Comparison of ENCODE assay signal across 8 cellular contexts in genomic region chrX:154411981-154412340, GRCh38. TPM values are rescaled to one million over a fixed set of nuclear protein-coding genes. Genes with fewer than 3 reads are reported as not detected.
DNase-seq lines count a peak whose midpoint lies in the region; ATAC-seq and TF ChIP-seq lines count a peak whose summit lies in the region.

No MANE protein-coding gene starts in this region.

- H3K9me3 ChIP-seq in BLaER1 (peaks cover 11% of the 10 kb centered on the region), PC-3 (ENCODE audit: low read length) (no peaks in the 10 kb centered on the region), heart left ventricle (no peaks in the 10 kb centered on the region)

- H3K4me3 ChIP-seq in BLaER1 (peak overlapping the region; percentile 86), PC-3 (ENCODE audit: low read length) (peak overlapping the region; percentile 89), heart left ventricle (peak overlapping the region; percentile 51 to 97 (median 80))

- TF ChIP-seq CTCF in PC-3 (conservative IDR thresholded peaks at IDR 0.05; ENCODE audit: low read depth, low read length) = no peak
- no peak for TF ChIP-seq CTCF in heart left ventricle (IDR thresholded peaks at IDR 0.05)

- H3K36me3 Mint-ChIP-seq in activated naive CD8-positive, alpha-beta T cell = no peaks in the 10 kb centered on the region

- POLR2A ChIA-PET in PC-3 (lab: Charles Lee; ENCODE audit: unreplicated experiment) = interaction anchor here (0.6 to 1.0 kb wide), 2 partner anchors 13 to 38 kb away, joined by 3 to 18 read pairs; no protein-coding TSS in a partner anchor

- CTCF ChIA-PET in PC-3 (lab: Charles Lee) = interaction anchor here (0.5 to 1.0 kb wide), 2 partner anchors 39 to 129 kb away, joined by 3 to 4 read pairs; no protein-coding TSS in a partner anchor

- BruUV-seq in PC-3 (replicated peaks; lab: Mats Ljungman, UMichigan) = no TSS peak

- WGBS in heart left ventricle, 4 donors = 1 to 64% (median 19%) methylated on average over 17 to 29 of the region's 29 CpGs

- ATAC-seq in PC-3 = peak; percentile 54
- ATAC-seq in heart left ventricle = peak; percentile 64 to 81 (median 79)

- H3K9me2 ChIP-seq in PC-3 (replicated peaks; ENCODE audit: low read length) = no peaks in the 10 kb centered on the region

- peak overlapping the region; percentile 46 for H3K27ac Mint-ChIP-seq in activated naive CD8-positive, alpha-beta T cell

- H3K79me2 ChIP-seq in PC-3 (ENCODE audit: low read length) = peaks cover 24% of the 10 kb centered on the region

- H4K20me1 ChIP-seq in BLaER1 = no peaks in the 10 kb centered on the region
- no peaks in the 10 kb centered on the region for H4K20me1 ChIP-seq in PC-3 (ENCODE audit: low read length)

- intact Hi-C loops in PC-3 (cut with micrococcal nuclease) (no loop called here), heart left ventricle (cut with DNase I) (loop anchor here in 1 of 10 donors (2.0 kb wide), 1 partner anchor 25 kb away; the partner anchor contains the start of gene GDI1), posterior vena cava (cut with DNase I) (no loop called here)

- DNase-seq in HPDE6-E6E7 (ENCODE audit: extremely low spot score) = peak; percentile 72
- DNase-seq in PC-3 = peak; percentile 58
- peak; percentile 57 to 77 (median 71) for DNase-seq in heart left ventricle
- DNase-seq in posterior vena cava (ENCODE audit: low spot score) = peak; percentile 90
- no peak for DNase-seq in cortex of kidney (lab: John Stamatoyannopoulos, UW)

- H3K4me1 Mint-ChIP-seq in activated naive CD8-positive, alpha-beta T cell (ENCODE audit: low read depth) = peaks cover 5% of the 10 kb centered on the region

- H3F3A ChIP-seq in PC-3 (ENCODE audit: low read length, unreplicated experiment) = no peaks in the 10 kb centered on the region

- H2AFZ ChIP-seq in PC-3 (ENCODE audit: low read length) = peak overlapping the region; percentile 89

- H3K4me1 ChIP-seq in BLaER1 = peaks cover 28% of the 10 kb centered on the region
- H3K4me1 ChIP-seq in PC-3 (ENCODE audit: insufficient read depth, low read length) = peaks cover 26% of the 10 kb centered on the region
- H3K4me1 ChIP-seq in heart left ventricle = peaks cover 0 to 28% (median 8%) of the 10 kb centered on the region in 12 donors

- H3K9ac ChIP-seq in BLaER1 (peak overlapping the region; percentile 85), PC-3 (ENCODE audit: low read length) (peak overlapping the region; percentile 87)

- H3K27ac ChIP-seq in BLaER1 (peak overlapping the region; percentile 87), PC-3 (ENCODE audit: low read length) (peak overlapping the region; percentile 45), heart left ventricle (peak overlapping the region; percentile 92 to 99 (median 96))

- peak overlapping the region; percentile 84 for H3K4me2 ChIP-seq in BLaER1
- H3K4me2 ChIP-seq in PC-3 (ENCODE audit: low read length) = peak overlapping the region; percentile 94

- TF ChIP-seq POLR2A in GM19193 (IDR thresholded peaks at IDR 0.05; ENCODE audit: extremely low read depth, insufficient read depth, insufficient read length) (peak; percentile 28), heart left ventricle (IDR thresholded peaks at IDR 0.05) (peak in 1 of 2 donors; percentile 7)

- peaks cover 12% of the 10 kb centered on the region; the same call in 1 of the 2 replicates for H3K36me3 ChIP-seq in BLaER1
- H3K36me3 ChIP-seq in PC-3 (ENCODE audit: low read depth, low read length) = no peaks in the 10 kb centered on the region
- peaks cover 0 to 15% (median 5%) of the 10 kb centered on the region in 9 donors for H3K36me3 ChIP-seq in heart left ventricle

- H3K9me3 Mint-ChIP-seq in activated naive CD8-positive, alpha-beta T cell (ENCODE audit: low read depth) = no peaks in the 10 kb centered on the region

- H3K27me3 Mint-ChIP-seq in activated naive CD8-positive, alpha-beta T cell = no peaks in the 10 kb centered on the region

- peak overlapping the region; percentile 82 for H3K4me3 Mint-ChIP-seq in activated naive CD8-positive, alpha-beta T cell

- peaks cover 4% of the 10 kb centered on the region for H3K27me3 ChIP-seq in BLaER1
- H3K27me3 ChIP-seq in PC-3 (ENCODE audit: low read length) = no peaks in the 10 kb centered on the region
- no peaks in the 10 kb centered on the region for H3K27me3 ChIP-seq in heart left ventricle

RNA-seq across cellular contexts. Expression of gene TAFAZZIN, which starts 0.6 kb away (rescaled TPM):
- 39.4 and 41.5 TPM in 2 replicates for total RNA-seq in PC-3 (2014; rRNA removed)
- 10 to 100 TPM; 29.1 to 38.6 (median 34.5) TPM for total RNA-seq in heart left ventricle
- polyA plus RNA-seq in heart left ventricle = 10 to 100 TPM; 27.2 to 51.1 TPM
- 10 to 100 TPM; 25.3 to 28.1 TPM for total RNA-seq in posterior vena cava

RNA-seq across cellular contexts. Expression of gene DNASE1L1, which starts 2.9 kb away (rescaled TPM):
- total RNA-seq in PC-3 (2014; rRNA removed) (29.8 TPM in 2 replicates), heart left ventricle (100 to 1,000 TPM in 2 of 9 donors, 10 to 100 TPM in 7; 26.7 to 117 (median 43.8) TPM), posterior vena cava (10 to 100 TPM; 15.9 to 20.0 TPM)
- 10 to 100 TPM; 27.7 to 57.1 TPM for polyA plus RNA-seq in heart left ventricle

RNA-seq across cellular contexts. Expression of gene RPL10, which starts 13.8 kb away (rescaled TPM):
- 2,879 and 3,401 TPM in 2 replicates for total RNA-seq in PC-3 (2014; rRNA removed)
- 1,000 to 10,000 TPM; 1,381 to 3,072 (median 2,052) TPM for total RNA-seq in heart left ventricle
- 1,000 to 10,000 TPM; 2,362 to 5,995 TPM for polyA plus RNA-seq in heart left ventricle
- total RNA-seq in posterior vena cava = 1,000 to 10,000 TPM; 2,294 to 2,387 TPM

RNA-seq across cellular contexts. Expression of gene ATP6AP1, which starts 16.5 kb away (rescaled TPM):
- total RNA-seq in PC-3 (2014; rRNA removed) (68.7 and 94.0 TPM in 2 replicates), heart left ventricle (100 to 1,000 TPM in 2 of 9 donors, 10 to 100 TPM in 7; 67.7 to 127 (median 84.2) TPM), posterior vena cava (10 to 100 TPM; 43.8 to 59.9 TPM)
- polyA plus RNA-seq in heart left ventricle = 100 to 1,000 TPM in 1 of 2 donors, 10 to 100 TPM in 1; 33.8 to 111 TPM

RNA-seq across cellular contexts. Expression of gene GDI1, which starts 25.0 kb away (rescaled TPM):
- total RNA-seq in PC-3 (2014; rRNA removed) = 96.1 and 97.1 TPM in 2 replicates
- 100 to 1,000 TPM in 2 of 9 donors, 10 to 100 TPM in 7; 73.6 to 105 (median 92.2) TPM for total RNA-seq in heart left ventricle
- 100 to 1,000 TPM in 1 of 2 donors, 10 to 100 TPM in 1; 77.1 to 152 TPM for polyA plus RNA-seq in heart left ventricle
- total RNA-seq in posterior vena cava = 100 to 1,000 TPM; 106 to 108 TPM

Comparison
In these comparisons a context has a peak if more than half of its experiments do, and no peak if none do; other contexts are left out.
1. H3K27ac ChIP-seq: peak in every context shown above with its lines; median percentile 96 in heart left ventricle; 87 in BLaER1; 45 in PC-3.